ENCODE assay signal across 8 cellular contexts in the genomic region with DNA sequence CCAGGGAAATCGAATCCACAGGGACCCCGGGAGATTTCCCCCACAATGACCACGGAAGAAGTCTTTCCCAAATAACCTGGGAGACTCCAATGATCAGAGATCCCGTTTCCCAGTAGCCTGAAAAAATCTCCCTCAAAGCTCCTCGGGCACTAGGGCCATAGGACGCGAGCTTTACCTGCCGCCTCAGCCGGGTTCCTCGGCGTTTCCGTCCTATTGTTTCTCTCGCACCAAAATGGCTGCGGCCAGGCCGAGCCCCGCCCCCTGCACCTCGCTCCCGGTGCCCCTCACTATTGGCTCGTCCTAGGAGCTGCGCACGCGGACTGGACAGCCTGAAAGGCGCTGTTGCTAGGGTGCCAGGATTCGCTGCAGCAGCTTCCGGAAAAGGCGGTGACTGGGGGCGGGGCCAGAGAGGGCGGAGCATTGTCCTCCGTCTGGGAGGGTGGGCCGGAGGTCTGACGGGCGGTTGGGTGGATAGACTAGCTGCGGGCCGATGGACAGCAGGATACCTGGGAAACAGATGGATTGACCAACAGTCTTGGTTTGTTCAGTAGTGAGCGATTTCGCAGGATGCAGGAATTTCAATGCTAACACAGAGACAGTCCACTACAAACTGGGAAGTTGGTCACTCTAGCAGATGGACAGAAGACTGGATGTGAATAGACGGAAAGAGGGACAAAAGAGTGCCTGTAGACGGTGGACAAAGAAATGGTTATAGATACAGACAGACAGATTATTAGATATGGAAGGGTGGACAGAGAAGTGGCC. TPM values are rescaled to one million over a fixed set of nuclear protein-coding genes. Genes with fewer than 3 reads are reported as not detected.
DNase-seq lines count a peak whose midpoint lies in the region; ATAC-seq lines count a peak whose summit lies in the region.

A gene with protein sequence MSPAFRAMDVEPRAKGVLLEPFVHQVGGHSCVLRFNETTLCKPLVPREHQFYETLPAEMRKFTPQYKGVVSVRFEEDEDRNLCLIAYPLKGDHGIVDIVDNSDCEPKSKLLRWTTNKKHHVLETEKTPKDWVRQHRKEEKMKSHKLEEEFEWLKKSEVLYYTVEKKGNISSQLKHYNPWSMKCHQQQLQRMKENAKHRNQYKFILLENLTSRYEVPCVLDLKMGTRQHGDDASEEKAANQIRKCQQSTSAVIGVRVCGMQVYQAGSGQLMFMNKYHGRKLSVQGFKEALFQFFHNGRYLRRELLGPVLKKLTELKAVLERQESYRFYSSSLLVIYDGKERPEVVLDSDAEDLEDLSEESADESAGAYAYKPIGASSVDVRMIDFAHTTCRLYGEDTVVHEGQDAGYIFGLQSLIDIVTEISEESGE (minus strand): TSS at position 240 of the 765 bp plus-strand sequence. CDS start 21,930 bp downstream, outside the sequence.

- H3K9me3 ChIP-seq in CD8-positive, alpha-beta memory T cell (ENCODE audit: low read length) = no peaks in the 10 kb centered on the region

- H3K4me1 ChIP-seq in CD8-positive, alpha-beta memory T cell (ENCODE audit: insufficient read depth, low read length) = peaks cover 24% of the 10 kb centered on the region

- POLR2A ChIA-PET in CD8-positive, alpha-beta memory T cell (lab: Charles Lee) = interaction anchor here (0.5 to 1.2 kb wide), 5 partner anchors 10 to 377 kb away, joined by 3 to 8 read pairs (median 4); a partner anchor contains a TSS

- no peaks in the 10 kb centered on the region for H3K36me3 ChIP-seq in CD8-positive, alpha-beta memory T cell (ENCODE audit: insufficient read depth, low read length)

- H3K4me3 ChIP-seq in CD8-positive, alpha-beta memory T cell (ENCODE audit: low read length) = peak within 1 kb of the TSS; percentile 94

- H3K27me3 ChIP-seq in CD8-positive, alpha-beta memory T cell (ENCODE audit: insufficient read depth, low read length, poor library complexity, severe bottlenecking) = no peaks in the 10 kb centered on the region

- peak within 1 kb of the TSS; percentile 86 to 100 (median 99) for H3K4me3 Mint-ChIP-seq in CD8-positive, alpha-beta memory T cell

- CTCF ChIA-PET in CD8-positive, alpha-beta memory T cell (lab: Charles Lee) = interaction anchor here (0.7 to 1.4 kb wide), 3 partner anchors 23 to 201 kb away, joined by 3 read pairs; a partner anchor contains a TSS

- peak; percentile 66 for ATAC-seq in GM19468 (IDR thresholded peaks at IDR 0.05; ENCODE audit: extremely low read depth, unreplicated experiment)

- H3K4me1 Mint-ChIP-seq in CD8-positive, alpha-beta memory T cell = peaks cover 40 to 46% (median 45%) of the 10 kb centered on the region in 3 donors

- no peaks in the 10 kb centered on the region for H3K9me3 Mint-ChIP-seq in CD8-positive, alpha-beta memory T cell

- DNase-seq in CD8-positive, alpha-beta memory T cell = peak; percentile 96 to 99 (median 98)
- peak; percentile 81 for DNase-seq in HS-5 (ENCODE audit: low read depth)
- peak; percentile 95 for DNase-seq in NK-92 treated with Interleukin-12 subunit alpha and Interleukin-12 subunit beta, amount 100 ng/mL, for 24 hours (lab: John Stamatoyannopoulos, UW)
- DNase-seq in activated CD8-positive, alpha-beta memory T cell treated with anti-CD3 and anti-CD28 coated beads for 24 hours = peak; percentile 99
- DNase-seq in effector CD8-positive, alpha-beta T cell (lab: John Stamatoyannopoulos, UW) = peak; percentile 98
- DNase-seq in lung microvascular endothelial cell (ENCODE audit: low read depth in 2 of 2) = peak; percentile 98 to 99
- peak; percentile 98 to 99 (median 99) for DNase-seq in stimulated activated CD4-positive, alpha-beta T cell treated with anti-CD3 and anti-CD28 coated beads, TNF-alpha, amount 100 ng/mL, for 48 hours (ENCODE audit: low read depth in 3 of 3)

- H3K27ac ChIP-seq in CD8-positive, alpha-beta memory T cell (ENCODE audit: low read depth, low read length) = peak within 1 kb of the TSS; percentile 88

- peaks cover 0 to 5% of the 10 kb centered on the region in 2 donors for H3K27me3 Mint-ChIP-seq in CD8-positive, alpha-beta memory T cell

- peaks cover 0 to 37% (median 8%) of the 10 kb centered on the region in 3 donors for H3K36me3 Mint-ChIP-seq in CD8-positive, alpha-beta memory T cell

- H3K27ac Mint-ChIP-seq in CD8-positive, alpha-beta memory T cell = peak within 1 kb of the TSS; percentile 84 to 99 (median 98)

RNA-seq across cellular contexts. Expression of the gene that starts here (rescaled TPM):
- total RNA-seq in CD8-positive, alpha-beta memory T cell = 10 to 100 TPM; 43.9 to 47.1 TPM
- 50.5 TPM for polyA plus RNA-seq in CD8-positive, alpha-beta memory T cell
- 29.0 and 39.3 TPM in 2 replicates for total RNA-seq in lung microvascular endothelial cell

Comparison
In these comparisons a context has a peak if more than half of its experiments do, and no peak if none do; other contexts are left out.
1. Peak in every context shown above with its lines: DNase-seq, ATAC-seq, H3K4me3 ChIP-seq and H3K27ac ChIP-seq.